ENCODE assay signal across 11 cellular contexts in the genomic region with DNA sequence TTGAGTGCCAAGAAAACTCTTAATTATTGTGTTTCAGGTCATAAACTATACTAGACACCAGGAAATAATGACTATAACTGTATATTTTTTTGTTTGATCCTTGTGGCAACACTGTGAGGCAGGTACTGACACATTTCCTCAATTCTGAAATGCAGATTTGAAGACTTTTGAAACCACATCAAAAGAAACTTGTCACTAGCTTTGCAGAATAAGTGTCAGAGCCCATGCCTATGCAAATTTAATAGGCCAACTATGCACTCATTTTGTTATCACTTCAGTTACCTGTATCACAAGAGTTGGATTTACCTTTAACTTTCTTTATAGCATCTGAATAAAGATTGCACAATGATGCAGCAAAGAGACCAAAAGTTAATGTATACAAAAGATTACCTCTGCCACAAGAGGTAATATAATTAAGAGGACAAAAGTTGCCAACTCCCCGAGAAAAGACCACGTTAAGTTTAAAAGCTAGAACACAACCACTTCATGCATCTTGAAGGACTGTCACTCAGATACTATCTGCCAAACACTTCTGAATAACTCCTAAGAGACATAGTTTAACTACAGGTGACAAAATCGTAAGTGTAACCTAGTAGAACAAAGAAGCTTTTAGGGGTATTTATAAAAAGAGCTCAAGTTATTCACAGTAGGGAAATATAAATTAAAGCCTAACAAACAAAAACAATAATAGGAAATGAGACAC.
DNase-seq lines count a peak whose midpoint lies in the region; ATAC-seq and TF ChIP-seq lines count a peak whose summit lies in the region.
"Had no signal": no experiment of that assay in that cellular context is flagged by ENCODE, and none has a peak within 500 bp of the region (broad histone marks: within the 10 kb centered on the region; RNA-seq: fewer than 3 reads in every experiment).

No MANE protein-coding gene starts in this region.

- peak; percentile 82 for ATAC-seq in HG02623 (IDR thresholded peaks at IDR 0.05; ENCODE audit: unreplicated experiment)
- peak; percentile 75 for ATAC-seq in stimulated activated memory B cell treated with anti-CD40 and anti-IgM and Interleukin-4, amounts not matched to agents 10 μg/mL and 1 μg/mL and 100 μg/mL, for 72 hours

- no peak overlapping the region for H3K9ac ChIP-seq in KMS-11
- no peak overlapping the region for H3K9ac ChIP-seq in GM23248

- no peaks in the 10 kb centered on the region for H3K36me3 ChIP-seq in KMS-11 (ENCODE audit: insufficient read depth)
- H3K36me3 ChIP-seq in GM23248 (ENCODE audit: low read depth) = no peaks in the 10 kb centered on the region
- H3K36me3 ChIP-seq: ascending aorta, neutrophil had no signal

- H3K27ac Mint-ChIP-seq in activated naive CD4-positive, alpha-beta T cell treated with anti-CD3 and anti-CD28 coated beads, Interleukin-2, amount 50 U/mL, for 24 hours = peak overlapping the region; percentile 90
- H3K27ac Mint-ChIP-seq in stimulated activated memory B cell treated with anti-CD40 and anti-IgM and Interleukin-4, amounts not matched to agents 10 μg/mL and 1 μg/mL and 100 μg/mL, for 72 hours = no peak overlapping the region
- H3K27ac Mint-ChIP-seq in activated T-helper 2 cell treated with anti-CD3 and anti-CD28 coated beads, Interferon-gamma antibody, Interleukin-2, Interleukin-4, amounts not matched to agents 10 μg/mL and 5 μg/mL and 100 μg/mL, durations not matched to agents 14 hours and 24 hours and 36 hours = no peak overlapping the region

- in situ Hi-C loops in GM23248 (cut with MboI) = no loop called here

- no peaks in the 10 kb centered on the region for H3K9me2 ChIP-seq in GM23248 (ENCODE audit: insufficient read depth)

- H3K4me2 ChIP-seq in KMS-11 (peak overlapping the region; percentile 16), GM23248 (ENCODE audit: unreplicated experiment) (no peak overlapping the region)

- H3K79me2 ChIP-seq in KMS-11 (ENCODE audit: insufficient read depth, low read depth) = no peaks in the 10 kb centered on the region
- no peaks in the 10 kb centered on the region for H3K79me2 ChIP-seq in GM23248 (ENCODE audit: insufficient read depth)

- H3F3A ChIP-seq in GM23248 (ENCODE audit: insufficient read depth) = no peaks in the 10 kb centered on the region

- H3K27me3 Mint-ChIP-seq in activated naive CD4-positive, alpha-beta T cell treated with anti-CD3 and anti-CD28 coated beads, Interleukin-2, amount 50 U/mL, for 24 hours = no peaks in the 10 kb centered on the region
- H3K27me3 Mint-ChIP-seq in stimulated activated memory B cell treated with anti-CD40 and anti-IgM and Interleukin-4, amounts not matched to agents 10 μg/mL and 1 μg/mL and 100 μg/mL, for 72 hours = peaks cover 6% of the 10 kb centered on the region
- H3K27me3 Mint-ChIP-seq in activated T-helper 2 cell treated with anti-CD3 and anti-CD28 coated beads, Interferon-gamma antibody, Interleukin-2, Interleukin-4, amounts not matched to agents 10 μg/mL and 5 μg/mL and 100 μg/mL, durations not matched to agents 14 hours and 24 hours and 36 hours (ENCODE audit: low read depth) = no peaks in the 10 kb centered on the region

- H4K20me1 ChIP-seq in KMS-11 (ENCODE audit: insufficient read depth) = no peaks in the 10 kb centered on the region
- no peaks in the 10 kb centered on the region for H4K20me1 ChIP-seq in GM23248 (ENCODE audit: insufficient read depth)

- H3K9me3 Mint-ChIP-seq in activated naive CD4-positive, alpha-beta T cell treated with anti-CD3 and anti-CD28 coated beads, Interleukin-2, amount 50 U/mL, for 24 hours = no peaks in the 10 kb centered on the region
- H3K9me3 Mint-ChIP-seq in stimulated activated memory B cell treated with anti-CD40 and anti-IgM and Interleukin-4, amounts not matched to agents 10 μg/mL and 1 μg/mL and 100 μg/mL, for 72 hours = peaks cover 9% of the 10 kb centered on the region
- H3K9me3 Mint-ChIP-seq in activated T-helper 2 cell treated with anti-CD3 and anti-CD28 coated beads, Interferon-gamma antibody, Interleukin-2, Interleukin-4, amounts not matched to agents 10 μg/mL and 5 μg/mL and 100 μg/mL, durations not matched to agents 14 hours and 24 hours and 36 hours = peaks cover 4% of the 10 kb centered on the region

- no peak for DNase-seq in activated naive CD4-positive, alpha-beta T cell treated with anti-CD3 and anti-CD28 coated beads, Interleukin-2, amount 50 U/mL, for 16 hours
- DNase-seq in activated T-helper 2 cell treated with anti-CD3 and anti-CD28 coated beads, Interferon-gamma antibody, Interleukin-2, Interleukin-4, amounts not matched to agents 10 μg/mL and 5 μg/mL and 100 μg/mL, durations not matched to agents 14 hours and 24 hours and 36 hours (ENCODE audit: low spot score) = no peak
- no peak for DNase-seq in GM23248
- DNase-seq in dermis blood vessel endothelial cell = no peak
- DNase-seq: SHP77 treated with DMSO at 0.1 percent for 48 hours had no signal

- H3K27ac ChIP-seq in KMS-11 (no peak overlapping the region), GM23248 (no peak overlapping the region)
- H3K27ac ChIP-seq: ascending aorta, neutrophil had no signal

- H3K4me3 ChIP-seq in KMS-11 (IDR thresholded peaks at IDR 0.05; ENCODE audit: insufficient read depth, low read depth, low read length) = no peak overlapping the region
- no peak overlapping the region for H3K4me3 ChIP-seq in GM23248
- H3K4me3 ChIP-seq: ascending aorta had no signal

- peaks cover 54% of the 10 kb centered on the region for H3K4me1 Mint-ChIP-seq in activated naive CD4-positive, alpha-beta T cell treated with anti-CD3 and anti-CD28 coated beads, Interleukin-2, amount 50 U/mL, for 24 hours
- peaks cover 9% of the 10 kb centered on the region for H3K4me1 Mint-ChIP-seq in stimulated activated memory B cell treated with anti-CD40 and anti-IgM and Interleukin-4, amounts not matched to agents 10 μg/mL and 1 μg/mL and 100 μg/mL, for 72 hours
- H3K4me1 Mint-ChIP-seq in activated T-helper 2 cell treated with anti-CD3 and anti-CD28 coated beads, Interferon-gamma antibody, Interleukin-2, Interleukin-4, amounts not matched to agents 10 μg/mL and 5 μg/mL and 100 μg/mL, durations not matched to agents 14 hours and 24 hours and 36 hours (ENCODE audit: low read depth) = peaks cover 12% of the 10 kb centered on the region

- WGBS in GM23248 (ENCODE audit: low coverage in 1 of 2, low lambda C conversion rate in 2 of 2, missing lambda C conversion rate in 2 of 2), 2 experiments = 44 to 53% methylated on average over 3 of the region's 3 CpGs

- intact Hi-C loops in activated T-helper 2 cell treated with anti-CD3 and anti-CD28 coated beads, Interferon-gamma antibody, Interleukin-2, Interleukin-4, amounts not matched to agents 10 μg/mL and 5 μg/mL and 100 μg/mL, durations not matched to agents 14 hours and 24 hours and 36 hours (cut with micrococcal nuclease) = no loop called here

- H2AFZ ChIP-seq in KMS-11 (ENCODE audit: low read depth) = no peak overlapping the region
- no peak overlapping the region for H2AFZ ChIP-seq in GM23248

- H3K4me1 ChIP-seq in KMS-11 (ENCODE audit: low read depth, poor library complexity, severe bottlenecking) (peaks cover 19% of the 10 kb centered on the region), GM23248 (ENCODE audit: insufficient read depth) (no peaks in the 10 kb centered on the region)
- H3K4me1 ChIP-seq: ascending aorta had no signal

- no peak for TF ChIP-seq CTCF in KMS-11 (conservative IDR thresholded peaks at IDR 0.05; ENCODE audit: low read depth, low read length)

- H3K36me3 Mint-ChIP-seq in activated naive CD4-positive, alpha-beta T cell treated with anti-CD3 and anti-CD28 coated beads, Interleukin-2, amount 50 U/mL, for 24 hours = no peaks in the 10 kb centered on the region
- peaks cover 13% of the 10 kb centered on the region for H3K36me3 Mint-ChIP-seq in stimulated activated memory B cell treated with anti-CD40 and anti-IgM and Interleukin-4, amounts not matched to agents 10 μg/mL and 1 μg/mL and 100 μg/mL, for 72 hours
- H3K36me3 Mint-ChIP-seq in activated T-helper 2 cell treated with anti-CD3 and anti-CD28 coated beads, Interferon-gamma antibody, Interleukin-2, Interleukin-4, amounts not matched to agents 10 μg/mL and 5 μg/mL and 100 μg/mL, durations not matched to agents 14 hours and 24 hours and 36 hours (ENCODE audit: low read depth) = no peaks in the 10 kb centered on the region

- no peaks in the 10 kb centered on the region for H3K27me3 ChIP-seq in KMS-11 (ENCODE audit: insufficient read depth, low read depth)
- no peaks in the 10 kb centered on the region for H3K27me3 ChIP-seq in GM23248 (replicated peaks; ENCODE audit: insufficient read depth)
- H3K27me3 ChIP-seq: ascending aorta, neutrophil had no signal

- H3K4me3 Mint-ChIP-seq in activated naive CD4-positive, alpha-beta T cell treated with anti-CD3 and anti-CD28 coated beads, Interleukin-2, amount 50 U/mL, for 24 hours = peak overlapping the region; percentile 68
- H3K4me3 Mint-ChIP-seq in stimulated activated memory B cell treated with anti-CD40 and anti-IgM and Interleukin-4, amounts not matched to agents 10 μg/mL and 1 μg/mL and 100 μg/mL, for 72 hours = no peak overlapping the region
- no peak overlapping the region for H3K4me3 Mint-ChIP-seq in activated T-helper 2 cell treated with anti-CD3 and anti-CD28 coated beads, Interferon-gamma antibody, Interleukin-2, Interleukin-4, amounts not matched to agents 10 μg/mL and 5 μg/mL and 100 μg/mL, durations not matched to agents 14 hours and 24 hours and 36 hours (ENCODE audit: low read depth)

- H3K9me3 ChIP-seq in GM23248 (ENCODE audit: low read depth) = no peaks in the 10 kb centered on the region
- H3K9me3 ChIP-seq: neutrophil had no signal
